33 cellular contexts compared by ENCODE assay signal in genomic region chr20:19291818-19292132, GRCh38.
"Had no signal": no experiment of that assay in that cellular context is flagged by ENCODE, and none has a peak within 500 bp of the region (broad histone marks: within the 10 kb centered on the region; RNA-seq: fewer than 3 reads in every experiment).

No MANE protein-coding gene starts in this region.

- H3K27me3 Mint-ChIP-seq: activated B cell treated with CpG ODN at 0.5 μM for 24 hours; activated CD4-positive, alpha-beta memory T cell treated with anti-CD3 and anti-CD28 coated beads, Interleukin-2, amount 10 ng/mL, durations not matched to agents 7 days and 5 days; activated naive CD4-positive, alpha-beta T cell treated with anti-CD3 and anti-CD28 coated beads, Interleukin-2, amount 10 ng/mL, durations not matched to agents 7 days and 5 days; activated naive CD8-positive, alpha-beta T cell; activated naive CD8-positive, alpha-beta T cell treated with anti-CD3 and anti-CD28 coated beads, Interleukin-2, amount 50 U/mL, for 24 hours; activated T-cell treated with anti-CD3 and anti-CD28 coated beads, Interleukin-2, amount 50 U/mL, for 24 hours; T-cell had no signal

- H3K9me3 Mint-ChIP-seq: activated B cell treated with CpG ODN at 0.5 μM for 24 hours; activated CD4-positive, alpha-beta T cell treated with anti-CD3 and anti-CD28 coated beads, Interleukin-2, amount 10 ng/mL, durations not matched to agents 7 days and 5 days; activated naive CD4-positive, alpha-beta T cell treated with anti-CD3 and anti-CD28 coated beads, Interleukin-2, amount 50 U/mL, for 24 hours; activated naive CD8-positive, alpha-beta T cell treated with anti-CD3 and anti-CD28 coated beads, Interleukin-2, amount 10 ng/mL, durations not matched to agents 7 days and 5 days; activated naive CD8-positive, alpha-beta T cell treated with anti-CD3 and anti-CD28 coated beads, Interleukin-2, amount 50 U/mL, for 24 hours; activated T-cell treated with anti-CD3 and anti-CD28 coated beads, Interleukin-2, amount 50 U/mL, for 24 hours; activated T-helper 2 cell treated with anti-CD3 and anti-CD28 coated beads, Interferon-gamma antibody, Interleukin-2, Interleukin-4, amounts not matched to agents 10 μg/mL and 5 μg/mL and 100 μg/mL, durations not matched to agents 14 hours and 24 hours and 36 hours had no signal

- H3K36me3 Mint-ChIP-seq: activated CD8-positive, alpha-beta memory T cell treated with anti-CD3 and anti-CD28 coated beads, Interleukin-2, amount 10 ng/mL, durations not matched to agents 7 days and 5 days; activated naive CD4-positive, alpha-beta T cell treated with anti-CD3 and anti-CD28 coated beads, Interleukin-2, amount 10 ng/mL, durations not matched to agents 7 days and 5 days; activated naive CD4-positive, alpha-beta T cell treated with anti-CD3 and anti-CD28 coated beads, Interleukin-2, amount 50 U/mL, for 24 hours; activated naive CD8-positive, alpha-beta T cell; activated naive CD8-positive, alpha-beta T cell treated with anti-CD3 and anti-CD28 coated beads, Interleukin-2, amount 10 ng/mL, durations not matched to agents 7 days and 5 days; T-cell had no signal

- H3K4me1 ChIP-seq: body of pancreas, breast epithelium had no signal

- H3K9me3 ChIP-seq: body of pancreas, breast epithelium had no signal

- H3K27ac Mint-ChIP-seq: activated B cell treated with CpG ODN at 0.5 μM for 24 hours; activated CD4-positive, alpha-beta memory T cell treated with anti-CD3 and anti-CD28 coated beads, Interleukin-2, amount 10 ng/mL, durations not matched to agents 7 days and 5 days; activated CD4-positive, alpha-beta T cell treated with anti-CD3 and anti-CD28 coated beads for 36 hours; activated CD4-positive, alpha-beta T cell treated with anti-CD3 and anti-CD28 coated beads, Interleukin-2, amount 10 ng/mL, durations not matched to agents 7 days and 5 days; activated CD8-positive, alpha-beta memory T cell treated with anti-CD3 and anti-CD28 coated beads, Interleukin-2, amount 10 ng/mL, durations not matched to agents 7 days and 5 days; activated CD8-positive, alpha-beta T cell treated with anti-CD3 and anti-CD28 coated beads, Interleukin-2, amount 10 ng/mL, durations not matched to agents 7 days and 5 days; activated naive CD4-positive, alpha-beta T cell treated with anti-CD3 and anti-CD28 coated beads, Interleukin-2, amount 10 ng/mL, durations not matched to agents 7 days and 5 days; activated naive CD4-positive, alpha-beta T cell treated with anti-CD3 and anti-CD28 coated beads, Interleukin-2, amount 50 U/mL, for 24 hours; activated naive CD8-positive, alpha-beta T cell; activated naive CD8-positive, alpha-beta T cell treated with anti-CD3 and anti-CD28 coated beads, Interleukin-2, amount 10 ng/mL, durations not matched to agents 7 days and 5 days; activated naive CD8-positive, alpha-beta T cell treated with anti-CD3 and anti-CD28 coated beads, Interleukin-2, amount 50 U/mL, for 24 hours; activated T-cell treated with anti-CD3 and anti-CD28 coated beads, Interleukin-2, amount 50 U/mL, for 24 hours; activated T-helper 2 cell treated with anti-CD3 and anti-CD28 coated beads, Interferon-gamma antibody, Interleukin-2, Interleukin-4, amounts not matched to agents 10 μg/mL and 5 μg/mL and 100 μg/mL, durations not matched to agents 14 hours and 24 hours and 36 hours; T-cell; T-helper 17 cell had no signal

- ATAC-seq: activated CD4-positive, alpha-beta T cell treated with anti-CD3 and anti-CD28 coated beads for 36 hours; activated CD8-positive, alpha-beta memory T cell treated with anti-CD3 and anti-CD28 coated beads, Interleukin-2, amount 10 ng/mL, durations not matched to agents 7 days and 5 days; activated CD8-positive, alpha-beta T cell treated with anti-CD3 and anti-CD28 coated beads, Interleukin-2, amount 10 ng/mL, durations not matched to agents 7 days and 5 days; activated naive CD8-positive, alpha-beta T cell treated with anti-CD3 and anti-CD28 coated beads, Interleukin-2, amount 50 U/mL, for 24 hours; body of pancreas; T-cell; T-helper 17 cell had no signal

- DNase-seq: activated B cell treated with CpG ODN at 0.5 μM for 24 hours; activated CD4-positive, alpha-beta memory T cell treated with anti-CD3 and anti-CD28 coated beads, Interleukin-2, amount 10 ng/mL, durations not matched to agents 7 days and 5 days; activated CD4-positive, alpha-beta T cell treated with anti-CD3 and anti-CD28 coated beads for 1 hour; activated CD4-positive, alpha-beta T cell treated with anti-CD3 and anti-CD28 coated beads for 36 hours; activated CD4-positive, alpha-beta T cell treated with anti-CD3 and anti-CD28 coated beads for 48 hours; activated CD4-positive, alpha-beta T cell treated with anti-CD3 and anti-CD28 coated beads, Interleukin-2, amount 10 ng/mL, durations not matched to agents 7 days and 5 days; activated CD4-positive, alpha-beta T cell treated with anti-CD3 and anti-CD28 coated beads, Interleukin-2, amount 50 U/mL, for 48 hours; activated CD8-positive, alpha-beta memory T cell treated with anti-CD3 and anti-CD28 coated beads for 24 hours; activated CD8-positive, alpha-beta memory T cell treated with anti-CD3 and anti-CD28 coated beads, Interleukin-2, amount 10 ng/mL, durations not matched to agents 7 days and 5 days; activated CD8-positive, alpha-beta memory T cell treated with anti-CD3 and anti-CD28 coated beads, Interleukin-2, amount 50 U/mL, for 48 hours; activated CD8-positive, alpha-beta T cell treated with anti-CD3 and anti-CD28 coated beads, Interleukin-2, amount 10 ng/mL, durations not matched to agents 7 days and 5 days; activated effector memory CD4-positive, alpha-beta T cell treated with Interleukin-2 at 50 U/mL for 16 hours; activated gamma-delta T cell; activated naive CD4-positive, alpha-beta T cell treated with anti-CD3 and anti-CD28 coated beads, Interleukin-2, amount 10 ng/mL, durations not matched to agents 7 days and 5 days; activated naive CD4-positive, alpha-beta T cell treated with Interleukin-2 at 50 U/mL for 16 hours; activated naive CD8-positive, alpha-beta T cell treated with anti-CD3 and anti-CD28 coated beads, Interleukin-2, amount 10 ng/mL, durations not matched to agents 7 days and 5 days; activated naive CD8-positive, alpha-beta T cell treated with anti-CD3 and anti-CD28 coated beads, Interleukin-2, amount 50 U/mL, for 24 hours; activated T-cell treated with anti-CD3 and anti-CD28 coated beads, Interleukin-2, amount 50 U/mL, for 24 hours; activated T-cell treated with anti-CD3 and anti-CD28 coated beads, Interleukin-2, amount 50 U/mL, for 48 hours; amygdala; body of pancreas; brain microvascular endothelial cell; central memory CD4-positive, alpha-beta T cell; T-cell; T-helper 17 cell; T-helper 9 cell had no signal

- H3K4me1 Mint-ChIP-seq: activated B cell treated with CpG ODN at 0.5 μM for 24 hours; activated CD4-positive, alpha-beta memory T cell treated with anti-CD3 and anti-CD28 coated beads, Interleukin-2, amount 10 ng/mL, durations not matched to agents 7 days and 5 days; activated CD4-positive, alpha-beta T cell treated with anti-CD3 and anti-CD28 coated beads for 36 hours; activated CD4-positive, alpha-beta T cell treated with anti-CD3 and anti-CD28 coated beads, Interleukin-2, amount 10 ng/mL, durations not matched to agents 7 days and 5 days; activated CD8-positive, alpha-beta memory T cell treated with anti-CD3 and anti-CD28 coated beads, Interleukin-2, amount 10 ng/mL, durations not matched to agents 7 days and 5 days; activated naive CD4-positive, alpha-beta T cell treated with anti-CD3 and anti-CD28 coated beads, Interleukin-2, amount 10 ng/mL, durations not matched to agents 7 days and 5 days; activated naive CD4-positive, alpha-beta T cell treated with anti-CD3 and anti-CD28 coated beads, Interleukin-2, amount 50 U/mL, for 24 hours; activated naive CD8-positive, alpha-beta T cell treated with anti-CD3 and anti-CD28 coated beads, Interleukin-2, amount 10 ng/mL, durations not matched to agents 7 days and 5 days; activated naive CD8-positive, alpha-beta T cell treated with anti-CD3 and anti-CD28 coated beads, Interleukin-2, amount 50 U/mL, for 24 hours; T-cell; T-helper 17 cell had no signal

- FAIRE-seq: astrocyte, TTC549 had no signal

- H3K4me3 Mint-ChIP-seq: activated B cell treated with CpG ODN at 0.5 μM for 24 hours; activated CD4-positive, alpha-beta memory T cell treated with anti-CD3 and anti-CD28 coated beads, Interleukin-2, amount 10 ng/mL, durations not matched to agents 7 days and 5 days; activated CD4-positive, alpha-beta T cell treated with anti-CD3 and anti-CD28 coated beads for 36 hours; activated CD4-positive, alpha-beta T cell treated with anti-CD3 and anti-CD28 coated beads, Interleukin-2, amount 10 ng/mL, durations not matched to agents 7 days and 5 days; activated CD8-positive, alpha-beta memory T cell treated with anti-CD3 and anti-CD28 coated beads, Interleukin-2, amount 10 ng/mL, durations not matched to agents 7 days and 5 days; activated CD8-positive, alpha-beta T cell treated with anti-CD3 and anti-CD28 coated beads, Interleukin-2, amount 10 ng/mL, durations not matched to agents 7 days and 5 days; activated naive CD4-positive, alpha-beta T cell treated with anti-CD3 and anti-CD28 coated beads, Interleukin-2, amount 10 ng/mL, durations not matched to agents 7 days and 5 days; activated naive CD4-positive, alpha-beta T cell treated with anti-CD3 and anti-CD28 coated beads, Interleukin-2, amount 50 U/mL, for 24 hours; activated naive CD8-positive, alpha-beta T cell; activated naive CD8-positive, alpha-beta T cell treated with anti-CD3 and anti-CD28 coated beads, Interleukin-2, amount 10 ng/mL, durations not matched to agents 7 days and 5 days; activated naive CD8-positive, alpha-beta T cell treated with anti-CD3 and anti-CD28 coated beads, Interleukin-2, amount 50 U/mL, for 24 hours; activated T-cell treated with anti-CD3 and anti-CD28 coated beads, Interleukin-2, amount 50 U/mL, for 24 hours; T-cell; T-helper 17 cell had no signal

- H3K36me3 ChIP-seq: brain microvascular endothelial cell, breast epithelium had no signal

- H3K4me3 ChIP-seq: body of pancreas, breast epithelium had no signal

- H3K27ac ChIP-seq: body of pancreas, brain microvascular endothelial cell, breast epithelium, VCaP had no signal

- H3K27me3 ChIP-seq: body of pancreas, brain microvascular endothelial cell, breast epithelium had no signal
